ENCODE assay signal across 11 cellular contexts in genomic region chr20:37538003-37538402, GRCh38. TPM values are rescaled to one million over a fixed set of nuclear protein-coding genes. Genes with fewer than 3 reads are reported as not detected.
DNase-seq lines count a peak whose midpoint lies in the region; ATAC-seq, FAIRE-seq and TF ChIP-seq lines count a peak whose summit lies in the region.
"Had no signal": no experiment of that assay in that cellular context is flagged by ENCODE, and none has a peak within 500 bp of the region (broad histone marks: within the 10 kb centered on the region; RNA-seq: fewer than 3 reads in every experiment).

No MANE protein-coding gene starts in this region.

- H3K27ac ChIP-seq in H9 (ENCODE audit: insufficient read length, low read depth, low read length) (no peak overlapping the region), H1 (ENCODE audit: low read depth, low read length) (no peak overlapping the region), trophoblast cell (ENCODE audit: low read depth, low read length) (no peak overlapping the region)
- H3K27ac ChIP-seq: gastrocnemius medialis, KMS-11, prostate gland had no signal

- H2BK120ac ChIP-seq in H9 (ENCODE audit: low read depth, low read length, poor library complexity, severe bottlenecking) (no peak overlapping the region), H1 (replicated peaks; ENCODE audit: low read depth, low read length) (no peak overlapping the region), trophoblast cell (ENCODE audit: insufficient read depth, low read length, poor library complexity) (no peak overlapping the region)

- H3K4me1 ChIP-seq in H9 (ENCODE audit: insufficient read depth, low read length) = peaks cover 2% of the 10 kb centered on the region
- no peaks in the 10 kb centered on the region for H3K4me1 ChIP-seq in H1 (replicated peaks in 1 of 4; ENCODE audit: control insufficient read depth in 3 of 4, insufficient read depth in 4 of 4, low read length in 3 of 4)
- peaks cover 11 to 14% of the 10 kb centered on the region in 2 experiments for H3K4me1 ChIP-seq in trophoblast cell (ENCODE audit: control insufficient read depth in 1 of 2, insufficient read depth in 2 of 2, low read length in 2 of 2)
- H3K4me1 ChIP-seq: prostate gland had no signal

- H3K9me3 Mint-ChIP-seq in H9 = no peaks in the 10 kb centered on the region

- H3K23ac ChIP-seq in H9 (ENCODE audit: insufficient read length, low read depth, low read length) = no peak overlapping the region
- H3K23ac ChIP-seq in H1 (ENCODE audit: insufficient read length) = no peak overlapping the region
- no peak overlapping the region for H3K23ac ChIP-seq in trophoblast cell (ENCODE audit: low read length)

- no peak overlapping the region for H2BK15ac ChIP-seq in H9 (ENCODE audit: low read depth, low read length)
- H2BK15ac ChIP-seq in H1 (ENCODE audit: low read length) = no peak overlapping the region

- H3K18ac ChIP-seq in H9 (ENCODE audit: insufficient read length, low read depth, low read length) (no peak overlapping the region), H1 (ENCODE audit: extremely low read depth, low read length) (no peak overlapping the region), trophoblast cell (ENCODE audit: low read length) (no peak overlapping the region)

- H3K27me3 ChIP-seq in H9 (ENCODE audit: insufficient read depth, low read length) (no peaks in the 10 kb centered on the region), H1 (replicated peaks in 1 of 4; ENCODE audit: control insufficient read depth in 3 of 4, extremely low read depth in 1 of 4, insufficient read depth in 3 of 4, low read length in 3 of 4) (no peaks in the 10 kb centered on the region), trophoblast cell (ENCODE audit: insufficient read depth, low read length) (no peaks in the 10 kb centered on the region)
- H3K27me3 ChIP-seq: gastrocnemius medialis had no signal

- H3K14ac ChIP-seq in H9 (ENCODE audit: insufficient read depth, low read length) (no peak overlapping the region), H1 (ENCODE audit: insufficient read length) (no peak overlapping the region), trophoblast cell (ENCODE audit: low read length) (no peak overlapping the region)

- CTCF ChIA-PET in H1 (lab: Charles Lee; ENCODE audit: partially characterized antibody) = interaction anchor here (0.6 to 2.0 kb wide), 5 partner anchors 26 to 342 kb away, joined by 3 to 15 read pairs (median 4); no protein-coding TSS in a partner anchor

- no peak overlapping the region for H3K4me3 Mint-ChIP-seq in H9

- H4K20me1 ChIP-seq in H9 (ENCODE audit: control insufficient read depth, insufficient read depth, insufficient read length) = no peaks in the 10 kb centered on the region
- no peaks in the 10 kb centered on the region for H4K20me1 ChIP-seq in H1 (replicated peaks in 1 of 2; ENCODE audit: control insufficient read depth in 1 of 2, insufficient read depth in 2 of 2, low read length in 2 of 2)

- H4K8ac ChIP-seq in H9 (replicated peaks; ENCODE audit: insufficient read length, low read depth, low read length) = no peak overlapping the region
- H4K8ac ChIP-seq in H1 (ENCODE audit: extremely low read depth, insufficient read depth, low read length) = no peak overlapping the region
- no peak overlapping the region for H4K8ac ChIP-seq in trophoblast cell (ENCODE audit: low read depth, low read length)

- no peak overlapping the region for H3K56ac ChIP-seq in H9 (ENCODE audit: insufficient read length, low read depth, low read length)
- H3K56ac ChIP-seq in H1 (replicated peaks; ENCODE audit: insufficient read length, low read depth, low read length) = no peak overlapping the region

- no peaks in the 10 kb centered on the region for H3K36me3 Mint-ChIP-seq in H9 (ENCODE audit: insufficient read depth in 1 of 3, low read depth in 3 of 3)

- POLR2A ChIA-PET in H1 (lab: Charles Lee; ENCODE audit: partially characterized antibody) = no interaction called here

- no peaks in the 10 kb centered on the region for H3K27me3 Mint-ChIP-seq in H9 (ENCODE audit: low read depth)

- H3K4ac ChIP-seq in H9 (ENCODE audit: low read depth, low read length) (no peak overlapping the region), H1 (replicated peaks; ENCODE audit: insufficient read length, low read depth, low read length) (no peak overlapping the region), trophoblast cell (ENCODE audit: low read depth, low read length) (no peak overlapping the region)

- H3K79me2 ChIP-seq in H9 (ENCODE audit: insufficient read depth, low read length) = no peaks in the 10 kb centered on the region
- no peaks in the 10 kb centered on the region for H3K79me2 ChIP-seq in H1 (ENCODE audit: control insufficient read depth in 1 of 2, insufficient read depth in 2 of 2, low read length in 2 of 2)
- no peaks in the 10 kb centered on the region for H3K79me2 ChIP-seq in trophoblast cell (ENCODE audit: control insufficient read depth, insufficient read depth, low read length, poor library complexity)

- H3K79me1 ChIP-seq in H9 (ENCODE audit: insufficient read depth, low read depth, low read length, poor library complexity, severe bottlenecking) (no peaks in the 10 kb centered on the region), H1 (ENCODE audit: low read depth, low read length) (no peaks in the 10 kb centered on the region), trophoblast cell (ENCODE audit: low read length) (peaks cover 4% of the 10 kb centered on the region)

- H2BK5ac ChIP-seq in H9 (ENCODE audit: insufficient read length, low read length) = no peak overlapping the region
- H2BK5ac ChIP-seq in H1 (ENCODE audit: low read depth, low read length) = no peak overlapping the region
- H2BK5ac ChIP-seq in trophoblast cell (ENCODE audit: low read depth, low read length, poor library complexity) = no peak overlapping the region

- no peak for FAIRE-seq in H1 (lab: Jason Lieb, UNC)

- H3K27ac Mint-ChIP-seq in H9 = peak overlapping the region in 1 of 3 experiments; percentile 72; a peak in 2 of 7 replicates

- WGBS in H9 (ENCODE audit: extremely low coverage, insufficient read length, low lambda C conversion rate) = no CpG with 5 or more reads among the region's 5 CpGs
- WGBS in H1 (ENCODE audit: extremely low coverage in 1 of 2, insufficient coverage in 1 of 2, insufficient read length in 1 of 2, insufficient replicate concordance in 2 of 2, low coverage in 1 of 2, low lambda C conversion rate in 2 of 2, missing lambda C conversion rate in 1 of 2), 2 experiments = 97% methylated on average over 5 of the region's 5 CpGs; no CpG with 5 or more reads in 1 of the 2 experiments
- no CpG with 5 or more reads among the region's 5 CpGs for WGBS in trophoblast cell (ENCODE audit: extremely low coverage, insufficient coverage, insufficient read length)

- peak; percentile 27 for DNase-seq in H9
- DNase-seq in NOMO-1 treated with dmso at 0.1 percent for 144 hours (lab: John Stamatoyannopoulos, UW; ENCODE audit: unreplicated experiment) = peak; percentile 8
- DNase-seq in H1 (ENCODE audit: low read depth in 1 of 2, low spot score in 2 of 2) = no peak
- peak; percentile 63 to 66 for DNase-seq in trophoblast cell
- DNase-seq in NCI-H1694 (lab: John Stamatoyannopoulos, UW) = no peak
- DNase-seq: gastrocnemius medialis had no signal

- no peak overlapping the region for H2AK5ac ChIP-seq in H9 (ENCODE audit: insufficient read length, low read length)
- H2AK5ac ChIP-seq in H1 (ENCODE audit: low read depth, low read length) = no peak overlapping the region
- no peak overlapping the region for H2AK5ac ChIP-seq in trophoblast cell (ENCODE audit: low read length)

- H3K4me3 ChIP-seq in H1 (ENCODE audit: extremely low read depth in 1 of 4, insufficient read depth in 2 of 4, low read depth in 3 of 4, low read length in 4 of 4) (no peak overlapping the region), trophoblast cell (ENCODE audit: low read depth, low read length) (no peak overlapping the region)
- H3K4me3 ChIP-seq: gastrocnemius medialis, prostate gland had no signal

- ATAC-seq in GM18505 (IDR thresholded peaks at IDR 0.05; ENCODE audit: unreplicated experiment) (no peak), GM18502 (IDR thresholded peaks at IDR 0.05; ENCODE audit: poor library complexity, unreplicated experiment) (no peak)
- ATAC-seq: gastrocnemius medialis had no signal

- H4K5ac ChIP-seq in H9 (ENCODE audit: insufficient read length, low read depth, low read length) (no peak overlapping the region), H1 (ENCODE audit: insufficient read length, low read depth, low read length) (no peak overlapping the region)

- H3K9me3 ChIP-seq in H9 (ENCODE audit: control insufficient read depth, low read depth, low read length) = no peaks in the 10 kb centered on the region
- no peaks in the 10 kb centered on the region for H3K9me3 ChIP-seq in H1 (ENCODE audit: insufficient read depth in 2 of 2, low read depth in 1 of 2, low read length in 1 of 2)
- no peaks in the 10 kb centered on the region for H3K9me3 ChIP-seq in trophoblast cell (ENCODE audit: insufficient read depth, low read depth, low read length)
- H3K9me3 ChIP-seq: gastrocnemius medialis, prostate gland had no signal

- no peak overlapping the region for H2AFZ ChIP-seq in H9 (ENCODE audit: low read length)
- H2AFZ ChIP-seq in H1 (ENCODE audit: low read length) = peak overlapping the region; percentile 24
- H2AFZ ChIP-seq in trophoblast cell (ENCODE audit: insufficient read depth, low read length, poor library complexity) = no peak overlapping the region

- no peak overlapping the region for H3T11ph ChIP-seq in H9 (ENCODE audit: low read length)

- H3K4me2 ChIP-seq in H9 (ENCODE audit: insufficient read depth, insufficient read length, low read length) (no peak overlapping the region), H1 (ENCODE audit: insufficient read depth in 1 of 2, low read depth in 2 of 2, low read length in 2 of 2) (no peak overlapping the region), trophoblast cell (ENCODE audit: low read length) (no peak overlapping the region)
- H3K4me2 ChIP-seq: KMS-11 had no signal

- TF ChIP-seq POLR2A in H1 (IDR thresholded peaks at IDR 0.05; ENCODE audit: control extremely low read depth in 1 of 2, low read depth in 2 of 2, low read length in 2 of 2) (no peak), GM18505 (IDR thresholded peaks at IDR 0.05; ENCODE audit: borderline replicate concordance, extremely low read depth, insufficient read depth, insufficient read length) (no peak)

- no peaks in the 10 kb centered on the region for H3K36me3 ChIP-seq in H1 (ENCODE audit: control insufficient read depth in 2 of 4, insufficient read depth in 4 of 4, low read length in 3 of 4)
- H3K36me3 ChIP-seq in trophoblast cell (ENCODE audit: control insufficient read depth in 1 of 2, insufficient read depth in 2 of 2, low read length in 2 of 2) = no peaks in the 10 kb centered on the region
- H3K36me3 ChIP-seq: gastrocnemius medialis, prostate gland had no signal

- H4K12ac ChIP-seq in trophoblast cell (ENCODE audit: low read depth, low read length) = no peak overlapping the region

- TF ChIP-seq RAD21 in H1 (IDR thresholded peaks at IDR 0.05 in 1 of 2, conservative IDR thresholded peaks at IDR 0.05 in 1 of 2; ENCODE audit: low read depth in 2 of 2, low read length in 2 of 2) = no peak

- H2BK20ac ChIP-seq in H9 (ENCODE audit: low read depth, low read length, poor library complexity, severe bottlenecking) (no peak overlapping the region), H1 (ENCODE audit: low read length) (no peak overlapping the region)

- TF ChIP-seq EP300 in H1 (IDR thresholded peaks at IDR 0.05; ENCODE audit: borderline replicate concordance in 1 of 2, low read depth in 2 of 2, low read length in 2 of 2) = no peak

- TF ChIP-seq CTCF in H9 (conservative IDR thresholded peaks at IDR 0.05) (no peak), H1 (IDR thresholded peaks at IDR 0.05; ENCODE audit: control extremely low read depth in 1 of 3, insufficient read depth in 1 of 3, low read depth in 1 of 3, low read length in 3 of 3) (no peak)

- H3K9ac ChIP-seq in H9 (ENCODE audit: extremely low read depth, insufficient read length, low read length) (no peak overlapping the region), H1 (replicated peaks in 1 of 4; ENCODE audit: extremely low read depth in 1 of 4, low read depth in 3 of 4, low read length in 3 of 4) (no peak overlapping the region), trophoblast cell (ENCODE audit: low read length) (no peak overlapping the region)
- H3K9ac ChIP-seq: KMS-11 had no signal

- H4K91ac ChIP-seq in H9 (ENCODE audit: insufficient read length, low read depth, low read length) (no peak overlapping the region), H1 (replicated peaks; ENCODE audit: insufficient read length, low read length) (no peak overlapping the region), trophoblast cell (ENCODE audit: low read depth, low read length) (no peak overlapping the region)

- H2BK12ac ChIP-seq in H9 (ENCODE audit: insufficient read length, low read depth, low read length) (no peak overlapping the region), H1 (ENCODE audit: low read depth, low read length) (peak overlapping the region; percentile 64; the same call in 1 of the 2 replicates), trophoblast cell (ENCODE audit: low read length) (no peak overlapping the region)

- peaks cover 26 to 31% of the 10 kb centered on the region in 2 experiments for H3K4me1 Mint-ChIP-seq in H9

- H3K23me2 ChIP-seq in H9 (ENCODE audit: insufficient read length, low read depth, low read length, poor library complexity, severe bottlenecking) (no peaks in the 10 kb centered on the region), H1 (ENCODE audit: low read depth, low read length) (no peaks in the 10 kb centered on the region)

RNA-seq across cellular contexts. Expression of gene BLCAP, which starts 10.3 kb away (rescaled TPM):
- total RNA-seq in H9 (2021) = 47.7 and 54.3 TPM in 2 replicates
- 51.1 and 60.3 TPM in 2 replicates for total RNA-seq in H1 (2021; fragmentation: NEBNext Ultra II Directional; extraction: Animal tissue kit (Norgen Biotek cat#: 25700))
- 69.2 and 72.2 TPM in 2 replicates for polyA plus RNA-seq in H1 (2011; rRNA removed)
- polyA plus RNA-seq in H1 (2011; cell fraction: cytosol; rRNA removed) = 68.8 TPM
- polyA plus RNA-seq in H1 (2011; cell fraction: nucleus; rRNA removed) = 57.1 TPM
- 39.7 to 48.2 TPM (median 45.8 TPM) in 4 replicates for polyA plus RNA-seq in H1 (2012, experiment 1 of 2)
- polyA plus RNA-seq in H1 (2012, experiment 2 of 2) = 36.4 TPM
- 48.3 TPM for polyA plus RNA-seq in H1 (2013, experiment 1 of 2)
- 52.3 TPM for polyA plus RNA-seq in H1 (2013, experiment 2 of 2)
- polyA minus RNA-seq in H1 (2011; rRNA and poly(A)+ RNA removed) = 48.7 and 61.2 TPM in 2 replicates
- polyA minus RNA-seq in H1 (2011; cell fraction: cytosol; rRNA and poly(A)+ RNA removed) = 29.9 TPM
- 46.8 TPM for polyA minus RNA-seq in H1 (2011; cell fraction: nucleus; rRNA and poly(A)+ RNA removed)
- polyA plus RNA-seq in trophoblast cell (2013) = 127 and 134 TPM in 2 replicates

RNA-seq across cellular contexts. Expression of gene NNAT, which starts 17.0 kb away (rescaled TPM):
- total RNA-seq in H9 (2021) = 42.5 and 43.1 TPM in 2 replicates
- 66.8 and 71.5 TPM in 2 replicates for total RNA-seq in H1 (2021; fragmentation: NEBNext Ultra II Directional; extraction: Animal tissue kit (Norgen Biotek cat#: 25700))
- polyA plus RNA-seq in H1 (2011; rRNA removed) = 175 and 184 TPM in 2 replicates
- polyA plus RNA-seq in H1 (2011; cell fraction: cytosol; rRNA removed) = 189 TPM
- 108 TPM for polyA plus RNA-seq in H1 (2011; cell fraction: nucleus; rRNA removed)
- polyA plus RNA-seq in H1 (2012, experiment 1 of 2) = 95.7 to 129 TPM (median 122 TPM) in 4 replicates
- polyA plus RNA-seq in H1 (2012, experiment 2 of 2) = 151 TPM
- 60.7 TPM for polyA plus RNA-seq in H1 (2013, experiment 1 of 2)
- polyA plus RNA-seq in H1 (2013, experiment 2 of 2) = 75.9 TPM
- 52.9 and 63.8 TPM in 2 replicates for polyA minus RNA-seq in H1 (2011; rRNA and poly(A)+ RNA removed)
- polyA minus RNA-seq in H1 (2011; cell fraction: cytosol; rRNA and poly(A)+ RNA removed) = 35.2 TPM
- 29.1 TPM for polyA minus RNA-seq in H1 (2011; cell fraction: nucleus; rRNA and poly(A)+ RNA removed)
- polyA plus RNA-seq in trophoblast cell (2013) = 112 and 133 TPM in 2 replicates
- total RNA-seq: lung microvascular endothelial cell had no signal

Comparison
In these comparisons a context has a peak if more than half of its experiments do, and no peak if none do; other contexts are left out.
1. DNase-seq: peak in H9 (single experiment), NOMO-1 treated with dmso at 0.1 percent for 144 hours (single experiment) and trophoblast cell (2 of 2); none in H1 (0 of 2) and NCI-H1694 (single experiment).